Comparison of ENCODE assay signal across 27 cellular contexts in the genomic region with DNA sequence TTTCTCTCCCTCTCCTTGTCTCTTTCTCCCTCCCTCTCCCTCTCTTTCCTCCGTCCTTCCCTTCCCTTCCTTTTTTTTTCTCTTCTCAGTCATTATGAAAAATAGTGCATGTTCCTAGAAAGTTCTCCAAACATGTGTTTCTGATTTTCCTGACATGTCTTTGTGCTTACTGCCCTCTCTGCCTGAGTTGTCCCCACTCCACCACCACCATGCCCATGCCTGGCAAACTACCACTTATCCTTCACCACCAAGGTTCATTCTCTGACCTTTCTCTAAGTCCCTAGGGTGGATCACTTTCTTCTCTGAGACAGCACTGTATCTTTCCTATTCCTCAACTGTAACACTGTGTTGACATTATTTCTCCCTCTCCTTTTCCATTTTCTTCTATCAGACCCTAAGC.
"Had no signal": no experiment of that assay in that cellular context is flagged by ENCODE, and none has a peak within 500 bp of the region (broad histone marks: within the 10 kb centered on the region; RNA-seq: fewer than 3 reads in every experiment).

No MANE protein-coding gene starts in this region.

- ATAC-seq: activated CD4-positive, alpha-beta T cell treated with anti-CD3 and anti-CD28 coated beads for 36 hours; activated CD8-positive, alpha-beta memory T cell treated with anti-CD3 and anti-CD28 coated beads, Interleukin-2, amount 10 ng/mL, durations not matched to agents 7 days and 5 days; activated CD8-positive, alpha-beta T cell treated with anti-CD3 and anti-CD28 coated beads, Interleukin-2, amount 10 ng/mL, durations not matched to agents 7 days and 5 days; left lung; natural killer cell; right cardiac atrium; stimulated activated naive CD8-positive, alpha-beta T cell treated with anti-CD3 and anti-CD28 coated beads, Interleukin-15, Interleukin-2, amounts not matched to agents 100 U/mL and 50 U/mL, for 24 hours had no signal

- H3K27ac Mint-ChIP-seq: activated CD4-positive, alpha-beta T cell treated with anti-CD3 and anti-CD28 coated beads for 36 hours; activated CD8-positive, alpha-beta memory T cell treated with anti-CD3 and anti-CD28 coated beads, Interleukin-2, amount 10 ng/mL, durations not matched to agents 7 days and 5 days; activated CD8-positive, alpha-beta T cell treated with anti-CD3 and anti-CD28 coated beads, Interleukin-2, amount 10 ng/mL, durations not matched to agents 7 days and 5 days; activated naive CD8-positive, alpha-beta T cell treated with anti-CD3 and anti-CD28 coated beads for 36 hours; endodermal cell; natural killer cell had no signal

- H3K36me3 ChIP-seq: adrenal gland, breast epithelium, esophagus squamous epithelium, left lung, lower lobe of right lung, neutrophil, pancreas, spleen, thoracic aorta, uterus had no signal

- H3K9me3 ChIP-seq: adrenal gland, breast epithelium, esophagus squamous epithelium, left lung, lower lobe of right lung, neutrophil, pancreas, spleen, thoracic aorta, uterus had no signal

- H3K4me3 Mint-ChIP-seq: activated CD4-positive, alpha-beta T cell treated with anti-CD3 and anti-CD28 coated beads for 36 hours; activated CD8-positive, alpha-beta memory T cell treated with anti-CD3 and anti-CD28 coated beads, Interleukin-2, amount 10 ng/mL, durations not matched to agents 7 days and 5 days; activated CD8-positive, alpha-beta T cell treated with anti-CD3 and anti-CD28 coated beads, Interleukin-2, amount 10 ng/mL, durations not matched to agents 7 days and 5 days; activated naive CD8-positive, alpha-beta T cell treated with anti-CD3 and anti-CD28 coated beads for 36 hours; endodermal cell; natural killer cell had no signal

- H3K4me1 Mint-ChIP-seq: activated CD4-positive, alpha-beta T cell treated with anti-CD3 and anti-CD28 coated beads for 36 hours; activated CD8-positive, alpha-beta memory T cell treated with anti-CD3 and anti-CD28 coated beads, Interleukin-2, amount 10 ng/mL, durations not matched to agents 7 days and 5 days; activated naive CD8-positive, alpha-beta T cell treated with anti-CD3 and anti-CD28 coated beads for 36 hours; endodermal cell; natural killer cell had no signal

- H3K27ac ChIP-seq: adrenal gland, breast epithelium, esophagus squamous epithelium, left lung, lower lobe of right lung, neutrophil, pancreas, spleen, thoracic aorta, uterus had no signal

- H3K27me3 ChIP-seq: adrenal gland, breast epithelium, esophagus squamous epithelium, left lung, neutrophil, pancreas, uterus had no signal

- H3K4me3 ChIP-seq: adrenal gland, breast epithelium, esophagus squamous epithelium, left lung, lower lobe of right lung, pancreas, spleen, thoracic aorta, uterus had no signal

- H3K9me3 Mint-ChIP-seq: natural killer cell had no signal

- DNase-seq: activated CD4-positive, alpha-beta T cell treated with anti-CD3 and anti-CD28 coated beads for 36 hours; activated CD4-positive, CD25-positive, alpha-beta regulatory T cell; activated CD8-positive, alpha-beta memory T cell treated with anti-CD3 and anti-CD28 coated beads, Interleukin-2, amount 10 ng/mL, durations not matched to agents 7 days and 5 days; activated CD8-positive, alpha-beta T cell treated with anti-CD3 and anti-CD28 coated beads, Interleukin-2, amount 10 ng/mL, durations not matched to agents 7 days and 5 days; activated naive CD4-positive, alpha-beta T cell; activated naive CD8-positive, alpha-beta T cell treated with anti-CD3 and anti-CD28 coated beads for 36 hours; activated T-cell treated with anti-CD3 and anti-CD28 coated beads, Interleukin-2, amount 50 U/mL, for 48 hours; adrenal gland; central memory CD4-positive, alpha-beta T cell; endodermal cell; esophagus squamous epithelium; foreskin melanocyte; left lung; lower lobe of right lung; mesenchymal stem cell; natural killer cell; right cardiac atrium; spleen; stimulated activated CD4-positive, alpha-beta T cell treated with anti-CD3 and anti-CD28 coated beads, Interleukin-2, amount 100 ng/mL, for 48 hours; stimulated activated naive CD8-positive, alpha-beta T cell treated with anti-CD3 and anti-CD28 coated beads, Interleukin-15, Interleukin-2, amounts not matched to agents 100 U/mL and 50 U/mL, for 24 hours; T-helper 1 cell; trophoblast cell; uterus had no signal

- H3K36me3 Mint-ChIP-seq: activated CD8-positive, alpha-beta memory T cell treated with anti-CD3 and anti-CD28 coated beads, Interleukin-2, amount 10 ng/mL, durations not matched to agents 7 days and 5 days; natural killer cell had no signal

- H3K4me1 ChIP-seq: adrenal gland, breast epithelium, esophagus squamous epithelium, left lung, lower lobe of right lung, pancreas, spleen, uterus had no signal
